In genomic region chr3:43699864-43700263, GRCh38 we compare ENCODE assay signal across 10 cellular contexts. TPM values are rescaled to one million over a fixed set of nuclear protein-coding genes. Genes with fewer than 3 reads are reported as not detected.
DNase-seq lines count a peak whose midpoint lies in the region; ATAC-seq and TF ChIP-seq lines count a peak whose summit lies in the region.
"Had no signal": no experiment of that assay in that cellular context is flagged by ENCODE, and none has a peak within 500 bp of the region (broad histone marks: within the 10 kb centered on the region; RNA-seq: fewer than 3 reads in every experiment).

No MANE protein-coding gene starts in this region.

- intact Hi-C loops in mucosa of descending colon (cut with DNase I, micrococcal nuclease): no loop called here

- H3K36me3 ChIP-seq in mucosa of descending colon (ENCODE audit: low read depth): no peaks in the 10 kb centered on the region
- H3K36me3 ChIP-seq: thoracic aorta had no signal

- peaks cover 28% of the 10 kb centered on the region for H3K4me1 Mint-ChIP-seq in HFFc6 (ENCODE audit: low read depth)
- no peaks in the 10 kb centered on the region for H3K4me1 Mint-ChIP-seq in immature natural killer cell

- H3K4me3 Mint-ChIP-seq in HFFc6 (no peak overlapping the region), immature natural killer cell (no peak overlapping the region)
- H3K4me3 Mint-ChIP-seq: T-cell had no signal

- no peaks in the 10 kb centered on the region for H3K9me3 ChIP-seq in mucosa of descending colon
- H3K9me3 ChIP-seq: thoracic aorta had no signal

- H3K4me1 ChIP-seq in mucosa of descending colon (ENCODE audit: low read depth): no peaks in the 10 kb centered on the region

- TF ChIP-seq CTCF in HFFc6 (IDR thresholded peaks at IDR 0.05) (peak; percentile 74), mucosa of descending colon (IDR thresholded peaks at IDR 0.05) (no peak)

- H3K9me3 Mint-ChIP-seq in HFFc6 (no peaks in the 10 kb centered on the region), immature natural killer cell (no peaks in the 10 kb centered on the region)
- H3K9me3 Mint-ChIP-seq: T-cell had no signal

- no peak overlapping the region for H3K4me3 ChIP-seq in mucosa of descending colon
- H3K4me3 ChIP-seq: thoracic aorta had no signal

- H3K27me3 Mint-ChIP-seq in HFFc6 (ENCODE audit: insufficient read depth) (no peaks in the 10 kb centered on the region), immature natural killer cell (ENCODE audit: low read depth in 3 of 3) (no peaks in the 10 kb centered on the region)
- H3K27me3 Mint-ChIP-seq: T-cell had no signal

- no peaks in the 10 kb centered on the region; the same call in 1 of the 2 replicates for H3K36me3 Mint-ChIP-seq in HFFc6 (ENCODE audit: low read depth)
- peaks cover 3 to 17% (median 6%) of the 10 kb centered on the region in 3 donors for H3K36me3 Mint-ChIP-seq in immature natural killer cell

- H3K27ac Mint-ChIP-seq in HFFc6 (no peak overlapping the region), immature natural killer cell (no peak overlapping the region)
- H3K27ac Mint-ChIP-seq: T-cell had no signal

- DNase-seq in HFFc6 (peak; percentile 42), RKO (ENCODE audit: low spot score) (peak; percentile 40), mucosa of descending colon (peak in 1 of 3 donors; percentile 61), NCI-H446 (lab: John Stamatoyannopoulos, UW) (no peak), NOMO-1 treated with dmso at 0.1 percent for 144 hours (lab: John Stamatoyannopoulos, UW; ENCODE audit: unreplicated experiment) (no peak), immature natural killer cell (no peak), NCI-H1436 (lab: John Stamatoyannopoulos, UW) (no peak)
- DNase-seq: T-cell had no signal

- ATAC-seq in GM18867 (IDR thresholded peaks at IDR 0.05; ENCODE audit: unreplicated experiment): peak; percentile 83
- ATAC-seq in mucosa of descending colon: peak; percentile 70

RNA-seq across cellular contexts. Expression of gene ABHD5, which starts 9.1 kb away (rescaled TPM):
- total RNA-seq in HFFc6 (2021; fragmentation: NEBNext Ultra II Directional; extraction: Animal tissue kit (Norgen Biotek cat#: 25700)): 10 to 100 TPM; 16.0 to 25.8 (median 18.1) TPM
- total RNA-seq in mucosa of descending colon: 10 to 100 TPM; 27.8 to 44.4 (median 31.7) TPM
- 10 to 100 TPM in 2 of 3 donors, 1 to 10 TPM in 1; 5.5 to 18.6 (median 10.0) TPM for polyA plus RNA-seq in immature natural killer cell

Comparison
In these comparisons a context has a peak if more than half of its experiments do, and no peak if none do; other contexts are left out.
1. DNase-seq: peak in HFFc6 (single experiment) and RKO (single experiment); none in NCI-H446 (0 of 2), NOMO-1 treated with dmso at 0.1 percent for 144 hours (single experiment), immature natural killer cell (0 of 3) and NCI-H1436 (single experiment).